1 cellular context compared by ENCODE assay signal in the genomic region with DNA sequence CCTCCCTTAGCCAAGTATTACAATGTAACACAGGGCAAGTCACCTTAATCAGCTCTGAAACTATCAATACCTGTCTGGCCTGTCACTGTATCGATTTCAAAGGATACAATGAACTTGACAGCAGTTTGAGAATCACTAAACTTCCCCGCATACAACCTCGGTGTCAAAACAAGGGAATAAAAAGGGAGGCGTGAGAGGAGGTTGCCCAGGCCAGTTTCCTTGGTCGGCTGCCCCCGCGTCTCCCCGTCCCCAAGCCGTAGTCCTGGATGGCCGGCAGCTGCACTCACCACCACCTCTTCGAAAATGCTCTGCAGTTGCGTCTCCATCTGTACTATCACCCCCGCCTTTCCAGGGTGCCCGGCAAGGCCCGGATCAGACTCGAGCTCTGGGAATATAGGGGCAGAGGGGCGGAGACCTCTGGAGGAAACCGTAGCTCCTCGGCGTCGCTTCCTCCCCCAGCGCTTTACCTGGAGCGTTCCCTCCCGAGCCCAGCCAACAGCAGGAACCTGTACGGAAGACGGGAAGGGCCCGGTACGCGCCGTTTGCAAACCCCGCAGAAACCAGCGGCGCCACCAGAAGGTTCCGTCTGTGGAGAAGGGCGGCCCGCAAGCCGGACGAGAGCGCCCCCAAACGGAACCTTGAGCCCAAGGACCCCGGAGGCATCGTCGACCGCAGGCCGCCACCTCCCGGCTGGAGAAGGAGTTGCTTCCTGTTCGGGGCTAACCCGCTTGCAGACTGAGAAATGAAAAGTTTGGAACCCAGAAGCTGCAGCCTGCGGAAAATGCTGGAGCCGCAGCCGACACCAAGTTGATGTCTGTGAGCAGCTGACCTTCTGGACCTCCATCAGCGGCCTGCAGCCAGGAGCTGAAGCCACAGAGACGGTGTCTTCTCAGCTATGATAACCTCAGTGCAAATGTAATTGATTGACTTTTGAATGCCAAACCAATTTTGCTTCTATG.
A peak's percentile ranks its signal among the peaks of the same experiment; 100 is the strongest.
TF ChIP-seq lines count a peak whose summit lies in the region.

MED23 (minus strand) TSS at position 519 of the 959 bp plus-strand sequence; CDS start at position 326, 193 bp downstream.

TF ChIP-seq in GM12878, 131 proteins besides CTCF, POLR2A, EP300 and RAD21 (continued from another document):
- peak; percentile 51; the same call in 1 of the 2 replicates for TF ChIP-seq BRCA1 (IDR thresholded peaks at IDR 0.05; ENCODE audit: low read depth, low read length)
- peak; percentile 98; the same call in 1 of the 2 replicates for TF ChIP-seq STAT1 (conservative IDR thresholded peaks at IDR 0.05)
- TF ChIP-seq GATAD2B (conservative IDR thresholded peaks at IDR 0.05; ENCODE audit: low read depth), result peak; percentile 94
- TF ChIP-seq, protein P1, sequence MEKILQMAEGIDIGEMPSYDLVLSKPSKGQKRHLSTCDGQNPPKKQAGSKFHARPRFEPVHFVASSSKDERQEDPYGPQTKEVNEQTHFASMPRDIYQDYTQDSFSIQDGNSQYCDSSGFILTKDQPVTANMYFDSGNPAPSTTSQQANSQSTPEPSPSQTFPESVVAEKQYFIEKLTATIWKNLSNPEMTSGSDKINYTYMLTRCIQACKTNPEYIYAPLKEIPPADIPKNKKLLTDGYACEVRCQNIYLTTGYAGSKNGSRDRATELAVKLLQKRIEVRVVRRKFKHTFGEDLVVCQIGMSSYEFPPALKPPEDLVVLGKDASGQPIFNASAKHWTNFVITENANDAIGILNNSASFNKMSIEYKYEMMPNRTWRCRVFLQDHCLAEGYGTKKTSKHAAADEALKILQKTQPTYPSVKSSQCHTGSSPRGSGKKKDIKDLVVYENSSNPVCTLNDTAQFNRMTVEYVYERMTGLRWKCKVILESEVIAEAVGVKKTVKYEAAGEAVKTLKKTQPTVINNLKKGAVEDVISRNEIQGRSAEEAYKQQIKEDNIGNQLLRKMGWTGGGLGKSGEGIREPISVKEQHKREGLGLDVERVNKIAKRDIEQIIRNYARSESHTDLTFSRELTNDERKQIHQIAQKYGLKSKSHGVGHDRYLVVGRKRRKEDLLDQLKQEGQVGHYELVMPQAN (conservative IDR thresholded peaks at IDR 0.05), result peak; percentile 71
- peak; percentile 85 for TF ChIP-seq MEF2A (IDR thresholded peaks at IDR 0.05; ENCODE audit: insufficient read depth, low read depth, low read length)
- peak; percentile 74 for TF ChIP-seq CHD2 (IDR thresholded peaks at IDR 0.05; ENCODE audit: borderline replicate concordance, low read depth, low read length)
- TF ChIP-seq SUPT20H (IDR thresholded peaks at IDR 0.05; ENCODE audit: borderline replicate concordance, control insufficient read depth, low read depth, low read length), result no peak
- peak; percentile 78 for TF ChIP-seq SREBF2 (IDR thresholded peaks at IDR 0.05; ENCODE audit: low read length)
- TF ChIP-seq CBFB (IDR thresholded peaks at IDR 0.05; ENCODE audit: low read depth), result peak; percentile 86; the same call in 1 of the 2 replicates
- TF ChIP-seq DPF2 (IDR thresholded peaks at IDR 0.05), result peak; percentile 89
- TF ChIP-seq, protein P2, sequence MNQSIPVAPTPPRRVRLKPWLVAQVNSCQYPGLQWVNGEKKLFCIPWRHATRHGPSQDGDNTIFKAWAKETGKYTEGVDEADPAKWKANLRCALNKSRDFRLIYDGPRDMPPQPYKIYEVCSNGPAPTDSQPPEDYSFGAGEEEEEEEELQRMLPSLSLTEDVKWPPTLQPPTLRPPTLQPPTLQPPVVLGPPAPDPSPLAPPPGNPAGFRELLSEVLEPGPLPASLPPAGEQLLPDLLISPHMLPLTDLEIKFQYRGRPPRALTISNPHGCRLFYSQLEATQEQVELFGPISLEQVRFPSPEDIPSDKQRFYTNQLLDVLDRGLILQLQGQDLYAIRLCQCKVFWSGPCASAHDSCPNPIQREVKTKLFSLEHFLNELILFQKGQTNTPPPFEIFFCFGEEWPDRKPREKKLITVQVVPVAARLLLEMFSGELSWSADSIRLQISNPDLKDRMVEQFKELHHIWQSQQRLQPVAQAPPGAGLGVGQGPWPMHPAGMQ (IDR thresholded peaks at IDR 0.05; ENCODE audit: borderline replicate concordance), result 0 out of 2 replicates have a peak, but pooled peaks have one; percentile 18
- TF ChIP-seq TCF7 (IDR thresholded peaks at IDR 0.05; ENCODE audit: borderline replicate concordance), result peak; percentile 75
- TF ChIP-seq KAT2A (conservative IDR thresholded peaks at IDR 0.05; ENCODE audit: control insufficient read depth, low read depth, low read length), result no peak
- TF ChIP-seq HDAC2 (IDR thresholded peaks at IDR 0.05), result no peak
- peak; percentile 65; the same call in 1 of the 2 replicates for TF ChIP-seq TCF3 (IDR thresholded peaks at IDR 0.05; ENCODE audit: borderline replicate concordance, insufficient read depth, low read depth, low read length)
- TF ChIP-seq, protein P3, sequence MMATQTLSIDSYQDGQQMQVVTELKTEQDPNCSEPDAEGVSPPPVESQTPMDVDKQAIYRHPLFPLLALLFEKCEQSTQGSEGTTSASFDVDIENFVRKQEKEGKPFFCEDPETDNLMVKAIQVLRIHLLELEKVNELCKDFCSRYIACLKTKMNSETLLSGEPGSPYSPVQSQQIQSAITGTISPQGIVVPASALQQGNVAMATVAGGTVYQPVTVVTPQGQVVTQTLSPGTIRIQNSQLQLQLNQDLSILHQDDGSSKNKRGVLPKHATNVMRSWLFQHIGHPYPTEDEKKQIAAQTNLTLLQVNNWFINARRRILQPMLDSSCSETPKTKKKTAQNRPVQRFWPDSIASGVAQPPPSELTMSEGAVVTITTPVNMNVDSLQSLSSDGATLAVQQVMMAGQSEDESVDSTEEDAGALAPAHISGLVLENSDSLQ (IDR thresholded peaks at IDR 0.05), result peak; percentile 81
- no peak for TF ChIP-seq ZZZ3 (IDR thresholded peaks at IDR 0.05; ENCODE audit: control insufficient read depth, insufficient read length, low read depth)
- TF ChIP-seq CHD4 (IDR thresholded peaks at IDR 0.05), result no peak
- peak; percentile 96 for TF ChIP-seq HCFC1 (IDR thresholded peaks at IDR 0.05; ENCODE audit: low read length)
- TF ChIP-seq, protein P4, sequence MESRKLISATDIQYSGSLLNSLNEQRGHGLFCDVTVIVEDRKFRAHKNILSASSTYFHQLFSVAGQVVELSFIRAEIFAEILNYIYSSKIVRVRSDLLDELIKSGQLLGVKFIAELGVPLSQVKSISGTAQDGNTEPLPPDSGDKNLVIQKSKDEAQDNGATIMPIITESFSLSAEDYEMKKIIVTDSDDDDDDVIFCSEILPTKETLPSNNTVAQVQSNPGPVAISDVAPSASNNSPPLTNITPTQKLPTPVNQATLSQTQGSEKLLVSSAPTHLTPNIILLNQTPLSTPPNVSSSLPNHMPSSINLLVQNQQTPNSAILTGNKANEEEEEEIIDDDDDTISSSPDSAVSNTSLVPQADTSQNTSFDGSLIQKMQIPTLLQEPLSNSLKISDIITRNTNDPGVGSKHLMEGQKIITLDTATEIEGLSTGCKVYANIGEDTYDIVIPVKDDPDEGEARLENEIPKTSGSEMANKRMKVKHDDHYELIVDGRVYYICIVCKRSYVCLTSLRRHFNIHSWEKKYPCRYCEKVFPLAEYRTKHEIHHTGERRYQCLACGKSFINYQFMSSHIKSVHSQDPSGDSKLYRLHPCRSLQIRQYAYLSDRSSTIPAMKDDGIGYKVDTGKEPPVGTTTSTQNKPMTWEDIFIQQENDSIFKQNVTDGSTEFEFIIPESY (IDR thresholded peaks at IDR 0.05), result no peak
- no peak for TF ChIP-seq YBX1 (IDR thresholded peaks at IDR 0.05)
- peak; percentile 57; the same call in 1 of the 2 replicates for TF ChIP-seq ASH2L (IDR thresholded peaks at IDR 0.05; ENCODE audit: borderline replicate concordance, low read depth)
- peak; percentile 91 for TF ChIP-seq ZSCAN29 (IDR thresholded peaks at IDR 0.05)
- TF ChIP-seq ESRRA (IDR thresholded peaks at IDR 0.05; ENCODE audit: low read length), result peak; percentile 95
- peak; percentile 100 for TF ChIP-seq ZBTB40 (IDR thresholded peaks at IDR 0.05; ENCODE audit: borderline replicate concordance)
- no peak for TF ChIP-seq ZNF274 (IDR thresholded peaks at IDR 0.05; ENCODE audit: insufficient read depth, insufficient read length)
- TF ChIP-seq, protein P5, sequence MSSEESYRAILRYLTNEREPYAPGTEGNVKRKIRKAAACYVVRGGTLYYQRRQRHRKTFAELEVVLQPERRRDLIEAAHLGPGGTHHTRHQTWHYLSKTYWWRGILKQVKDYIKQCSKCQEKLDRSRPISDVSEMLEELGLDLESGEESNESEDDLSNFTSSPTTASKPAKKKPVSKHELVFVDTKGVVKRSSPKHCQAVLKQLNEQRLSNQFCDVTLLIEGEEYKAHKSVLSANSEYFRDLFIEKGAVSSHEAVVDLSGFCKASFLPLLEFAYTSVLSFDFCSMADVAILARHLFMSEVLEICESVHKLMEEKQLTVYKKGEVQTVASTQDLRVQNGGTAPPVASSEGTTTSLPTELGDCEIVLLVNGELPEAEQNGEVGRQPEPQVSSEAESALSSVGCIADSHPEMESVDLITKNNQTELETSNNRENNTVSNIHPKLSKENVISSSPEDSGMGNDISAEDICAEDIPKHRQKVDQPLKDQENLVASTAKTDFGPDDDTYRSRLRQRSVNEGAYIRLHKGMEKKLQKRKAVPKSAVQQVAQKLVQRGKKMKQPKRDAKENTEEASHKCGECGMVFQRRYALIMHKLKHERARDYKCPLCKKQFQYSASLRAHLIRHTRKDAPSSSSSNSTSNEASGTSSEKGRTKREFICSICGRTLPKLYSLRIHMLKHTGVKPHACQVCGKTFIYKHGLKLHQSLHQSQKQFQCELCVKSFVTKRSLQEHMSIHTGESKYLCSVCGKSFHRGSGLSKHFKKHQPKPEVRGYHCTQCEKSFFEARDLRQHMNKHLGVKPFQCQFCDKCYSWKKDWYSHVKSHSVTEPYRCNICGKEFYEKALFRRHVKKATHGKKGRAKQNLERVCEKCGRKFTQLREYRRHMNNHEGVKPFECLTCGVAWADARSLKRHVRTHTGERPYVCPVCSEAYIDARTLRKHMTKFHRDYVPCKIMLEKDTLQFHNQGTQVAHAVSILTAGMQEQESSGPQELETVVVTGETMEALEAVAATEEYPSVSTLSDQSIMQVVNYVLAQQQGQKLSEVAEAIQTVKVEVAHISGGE (CRISPR knock-in tag; IDR thresholded peaks at IDR 0.05), result peak; percentile 99
